Comparison of ENCODE assay signal across 8 cellular contexts in genomic region chr11:69918938-69919650, GRCh38.
DNase-seq lines count a peak whose midpoint lies in the region; ATAC-seq and TF ChIP-seq lines count a peak whose summit lies in the region.

No MANE protein-coding gene starts in this region.

- ATAC-seq in GM19023 (IDR thresholded peaks at IDR 0.05; ENCODE audit: unreplicated experiment) (no peak), HG03175 (IDR thresholded peaks at IDR 0.05; ENCODE audit: unreplicated experiment) (no peak)

- no peaks in the 10 kb centered on the region; the same call in none of the 2 replicates for H3K27me3 ChIP-seq in GM06990 (replicated peaks; ENCODE audit: control insufficient read depth, insufficient read depth, low read length)

- H3K4me3 ChIP-seq in GM06990 (replicated peaks; ENCODE audit: low read depth, low read length): no peak overlapping the region

- TF ChIP-seq CTCF in GM06990 (IDR thresholded peaks at IDR 0.05; ENCODE audit: insufficient read depth, low read length, poor library complexity, severe bottlenecking): peak; percentile 92

- DNase-seq in GM06990 (ENCODE audit: extremely low read depth, insufficient read length) (peak; percentile 65), NCI-H1092 (lab: John Stamatoyannopoulos, UW) (peak; percentile 35), left kidney (ENCODE audit: low read depth, low spot score) (peak; percentile 81)
- peak; percentile 80 for DNase-seq in activated CD4-positive, CD25-positive, alpha-beta regulatory T cell treated with anti-CD3 and anti-CD28 coated beads, Interleukin-2, amount 50 U/mL, for 72 hours
- peak; percentile 44 for DNase-seq in central memory CD4-positive, alpha-beta T cell
- peak; percentile 75 for DNase-seq in stimulated activated CD4-positive, alpha-beta T cell treated with anti-CD3 and anti-CD28 coated beads, Interleukin-4, amount 100 ng/mL, for 1 hour

- no peaks in the 10 kb centered on the region for H3K36me3 ChIP-seq in GM06990 (ENCODE audit: control insufficient read depth, insufficient read depth, low read length)
